ENCODE assay signal across 14 cellular contexts in genomic region chr2:199484927-199485326, GRCh38. TPM values are rescaled to one million over a fixed set of nuclear protein-coding genes. Genes with fewer than 3 reads are reported as not detected.
DNase-seq lines count a peak whose midpoint lies in the region; ATAC-seq and TF ChIP-seq lines count a peak whose summit lies in the region.
"Had no signal": no experiment of that assay in that cellular context is flagged by ENCODE, and none has a peak within 500 bp of the region (broad histone marks: within the 10 kb centered on the region; RNA-seq: fewer than 3 reads in every experiment).

No MANE protein-coding gene starts in this region.

- H3K9me3 ChIP-seq in BE2C, result no peaks in the 10 kb centered on the region

- no peaks in the 10 kb centered on the region for H3K36me3 Mint-ChIP-seq in activated CD4-positive, alpha-beta T cell treated with anti-CD3 and anti-CD28 coated beads, Interleukin-2, amount 10 ng/mL, durations not matched to agents 7 days and 5 days (ENCODE audit: low read depth)
- H3K36me3 Mint-ChIP-seq: naive thymus-derived CD8-positive, alpha-beta T cell had no signal

- H3K9me3 Mint-ChIP-seq in activated CD4-positive, alpha-beta T cell treated with anti-CD3 and anti-CD28 coated beads, Interleukin-2, amount 10 ng/mL, durations not matched to agents 7 days and 5 days, result no peaks in the 10 kb centered on the region
- H3K9me3 Mint-ChIP-seq: activated T-helper 2 cell treated with anti-CD3 and anti-CD28 coated beads, Interferon-gamma antibody, Interleukin-2, Interleukin-4, amounts not matched to agents 10 μg/mL and 5 μg/mL and 100 μg/mL, durations not matched to agents 14 hours and 24 hours and 36 hours; dendritic cell treated with granulocyte-macrophage colony-stimulating factor and Interleukin-4, amounts not matched to agents 40 ng/mL and 50 ng/mL, for 4 days; naive thymus-derived CD8-positive, alpha-beta T cell had no signal

- H3K27me3 ChIP-seq in BE2C, result peaks cover 5% of the 10 kb centered on the region

- H3K4me3 Mint-ChIP-seq in activated CD4-positive, alpha-beta T cell treated with anti-CD3 and anti-CD28 coated beads, Interleukin-2, amount 10 ng/mL, durations not matched to agents 7 days and 5 days, result no peak overlapping the region
- H3K4me3 Mint-ChIP-seq: dendritic cell treated with granulocyte-macrophage colony-stimulating factor and Interleukin-4, amounts not matched to agents 40 ng/mL and 50 ng/mL, for 4 days had no signal

- H3K27me3 Mint-ChIP-seq in activated CD4-positive, alpha-beta T cell treated with anti-CD3 and anti-CD28 coated beads, Interleukin-2, amount 10 ng/mL, durations not matched to agents 7 days and 5 days, result peaks cover 4% of the 10 kb centered on the region

- no peak overlapping the region for H3K4me3 ChIP-seq in BE2C (ENCODE audit: low read depth, low read length)
- no peak overlapping the region for H3K4me3 ChIP-seq in fibroblast of the aortic adventitia (ENCODE audit: low read depth, low read length)

- ATAC-seq in GM19035 (IDR thresholded peaks at IDR 0.05; ENCODE audit: unreplicated experiment), result no peak
- ATAC-seq: naive thymus-derived CD8-positive, alpha-beta T cell; stimulated activated naive CD8-positive, alpha-beta T cell treated with anti-CD3 and anti-CD28 coated beads, Interleukin-15, Interleukin-2, amounts not matched to agents 100 U/mL and 50 U/mL, for 24 hours had no signal

- H3K27ac Mint-ChIP-seq in activated CD4-positive, alpha-beta T cell treated with anti-CD3 and anti-CD28 coated beads, Interleukin-2, amount 10 ng/mL, durations not matched to agents 7 days and 5 days, result no peak overlapping the region
- H3K27ac Mint-ChIP-seq: activated T-helper 2 cell treated with anti-CD3 and anti-CD28 coated beads, Interferon-gamma antibody, Interleukin-2, Interleukin-4, amounts not matched to agents 10 μg/mL and 5 μg/mL and 100 μg/mL, durations not matched to agents 14 hours and 24 hours and 36 hours; dendritic cell treated with granulocyte-macrophage colony-stimulating factor and Interleukin-4, amounts not matched to agents 40 ng/mL and 50 ng/mL, for 4 days; naive thymus-derived CD8-positive, alpha-beta T cell had no signal

- CTCF ChIA-PET in activated CD4-positive, alpha-beta T cell treated with anti-CD3 and anti-CD28 coated beads, Interleukin-2, amount 10 ng/mL, durations not matched to agents 7 days and 5 days (lab: Charles Lee), result no interaction called here

- no peaks in the 10 kb centered on the region for H3K4me1 ChIP-seq in BE2C

- POLR2A ChIA-PET in activated CD4-positive, alpha-beta T cell treated with anti-CD3 and anti-CD28 coated beads, Interleukin-2, amount 10 ng/mL, durations not matched to agents 7 days and 5 days (lab: Charles Lee), result no interaction called here

- DNase-seq in BE2C, result no peak
- DNase-seq in H4 (ENCODE audit: low spot score), result peak; percentile 29
- DNase-seq in RPMI7951 (ENCODE audit: low read depth), result peak; percentile 42
- DNase-seq in fibroblast of the aortic adventitia (ENCODE audit: low read depth), result peak; percentile 21
- no peak for DNase-seq in activated CD4-positive, alpha-beta T cell treated with anti-CD3 and anti-CD28 coated beads, Interleukin-2, amount 10 ng/mL, durations not matched to agents 7 days and 5 days
- DNase-seq in DMS79 treated with DMSO at 0.1 percent for 48 hours (lab: John Stamatoyannopoulos, UW), result no peak
- no peak for DNase-seq in activated gamma-delta T cell treated with Interleukin-2 at 50 U/mL for 16 hours
- DNase-seq: GF-D8; naive thymus-derived CD8-positive, alpha-beta T cell; stimulated activated CD4-positive, alpha-beta T cell treated with anti-CD3 and anti-CD28 coated beads, Interleukin-15, amount 100 ng/mL, for 24 hours; stimulated activated naive CD8-positive, alpha-beta T cell treated with anti-CD3 and anti-CD28 coated beads, Interleukin-15, Interleukin-2, amounts not matched to agents 100 U/mL and 50 U/mL, for 24 hours had no signal

- TF ChIP-seq CTCF in BE2C (IDR thresholded peaks at IDR 0.05; ENCODE audit: low read depth, low read length), result peak; percentile 53
- peak; percentile 34 for TF ChIP-seq CTCF in fibroblast of the aortic adventitia (IDR thresholded peaks at IDR 0.05; ENCODE audit: insufficient read depth, low read length)

- H3K4me1 Mint-ChIP-seq in activated CD4-positive, alpha-beta T cell treated with anti-CD3 and anti-CD28 coated beads, Interleukin-2, amount 10 ng/mL, durations not matched to agents 7 days and 5 days, result no peaks in the 10 kb centered on the region
- H3K4me1 Mint-ChIP-seq: naive thymus-derived CD8-positive, alpha-beta T cell had no signal

- no peaks in the 10 kb centered on the region for H3K36me3 ChIP-seq in BE2C

RNA-seq across cellular contexts. Expression of gene SATB2, which starts 27.2 kb away (rescaled TPM):
- polyA plus RNA-seq in BE2C (2012; ENCODE audit: insufficient read depth, insufficient read length, low read depth), result 3.2 TPM
- 10.3 TPM in 2 replicates for total RNA-seq in H4 (2014; rRNA removed; shearing (Covaris generic))
- total RNA-seq in RPMI7951 (2014; rRNA removed; shearing (Covaris generic)), result 10.9 and 11.8 TPM in 2 replicates
- 2.3 and 12.7 TPM in 2 replicates for total RNA-seq in fibroblast of the aortic adventitia (ENCODE audit: low replicate concordance)
- under 1 TPM; 0.02 to 0.07 TPM for total RNA-seq in activated CD4-positive, alpha-beta T cell treated with anti-CD3 and anti-CD28 coated beads, Interleukin-2, amount 10 ng/mL, durations not matched to agents 7 days and 5 days

Comparison
In these comparisons a context has a peak if more than half of its experiments do, and no peak if none do; other contexts are left out.
1. DNase-seq: peak in H4 (single experiment), RPMI7951 (single experiment) and fibroblast of the aortic adventitia (single experiment); none in BE2C (single experiment), activated CD4-positive, alpha-beta T cell treated with anti-CD3 and anti-CD28 coated beads, Interleukin-2, amount 10 ng/mL, durations not matched to agents 7 days and 5 days (single experiment), DMS79 treated with DMSO at 0.1 percent for 48 hours (single experiment) and activated gamma-delta T cell treated with Interleukin-2 at 50 U/mL for 16 hours (single experiment).